In the genomic region with DNA sequence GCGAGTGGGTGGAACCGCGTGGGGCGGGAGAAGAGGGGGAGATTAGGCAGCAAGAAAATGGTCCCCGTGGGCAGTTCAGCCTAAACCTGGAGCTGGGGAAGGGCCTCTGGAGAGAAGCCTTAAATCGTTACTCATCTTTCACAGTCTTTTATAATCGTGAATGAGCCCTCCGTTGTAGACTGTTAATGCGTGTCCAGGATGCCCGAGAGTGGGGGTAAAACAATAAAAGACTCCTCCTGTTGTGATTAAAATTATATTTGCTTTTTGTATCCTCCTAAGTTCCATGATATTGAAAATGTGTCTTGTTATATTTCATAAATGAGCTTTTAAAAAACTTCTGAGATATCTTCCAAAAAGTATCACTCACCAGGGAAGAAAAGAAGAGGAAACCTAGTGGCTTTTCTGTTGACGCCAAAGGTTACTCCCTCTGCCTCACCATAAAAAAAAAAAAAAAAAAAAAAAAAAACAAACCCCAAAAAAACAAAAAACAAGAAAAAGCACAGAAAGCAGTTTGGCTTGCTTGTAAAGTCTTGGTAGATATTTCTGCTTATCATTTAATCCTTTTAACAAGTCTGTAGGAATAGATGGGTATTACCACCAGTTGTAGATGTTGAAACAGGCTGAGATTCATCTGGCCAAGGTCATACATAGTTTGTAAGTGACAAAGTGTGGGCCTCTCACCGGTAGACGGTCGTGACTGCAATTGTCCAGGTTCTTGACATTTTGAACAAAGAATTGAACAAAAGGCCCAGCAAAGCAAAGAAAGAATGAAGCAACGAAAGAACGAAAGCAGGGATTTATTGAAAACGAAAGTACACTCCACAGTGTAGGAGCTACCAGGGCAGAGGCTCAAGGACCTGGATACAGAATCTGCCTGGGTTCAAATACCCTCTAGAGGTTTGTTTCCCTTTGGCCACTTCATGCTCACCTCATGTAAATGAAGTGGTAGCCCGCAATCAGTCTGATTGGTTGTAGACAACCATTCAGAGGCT, we compare ENCODE assay signal across 8 cellular contexts. TPM values are rescaled to one million over a fixed set of nuclear protein-coding genes. Genes with fewer than 3 reads are reported as not detected.
DNase-seq lines count a peak whose midpoint lies in the region; ATAC-seq and TF ChIP-seq lines count a peak whose summit lies in the region.

No MANE protein-coding gene starts in this region.

- no peak overlapping the region for H3K56ac ChIP-seq in H9 (ENCODE audit: insufficient read length, low read depth, low read length)

- H3K79me2 ChIP-seq in H9 (ENCODE audit: insufficient read depth, low read length), result no peaks in the 10 kb centered on the region

- peak overlapping the region; percentile 74 to 90 for H3K4me3 Mint-ChIP-seq in H9
- peak overlapping the region; percentile 94 for H3K4me3 Mint-ChIP-seq in T-helper 2 cell treated with Interferon-gamma antibody and Interleukin-4, amounts not matched to agents 5 μg/mL and 100 μg/mL, for 36 hours

- WGBS in H9 (ENCODE audit: extremely low coverage, insufficient read length, low lambda C conversion rate), result no CpG with 5 or more reads among the region's 18 CpGs

- H2BK5ac ChIP-seq in H9 (ENCODE audit: insufficient read length, low read length), result no peak overlapping the region

- TF ChIP-seq CTCF in H9 (conservative IDR thresholded peaks at IDR 0.05) (no peak), fibroblast of the aortic adventitia (IDR thresholded peaks at IDR 0.05; ENCODE audit: insufficient read depth, low read length) (no peak)

- no peak overlapping the region for H3T11ph ChIP-seq in H9 (ENCODE audit: low read length)

- H4K5ac ChIP-seq in H9 (ENCODE audit: insufficient read length, low read depth, low read length), result peak overlapping the region; percentile 44

- peaks cover 23% of the 10 kb centered on the region in 2 experiments for H3K4me1 Mint-ChIP-seq in H9
- peaks cover 36% of the 10 kb centered on the region for H3K4me1 Mint-ChIP-seq in T-helper 2 cell treated with Interferon-gamma antibody and Interleukin-4, amounts not matched to agents 5 μg/mL and 100 μg/mL, for 36 hours (ENCODE audit: low read depth)

- H3K4ac ChIP-seq in H9 (ENCODE audit: low read depth, low read length), result no peak overlapping the region

- H2AFZ ChIP-seq in H9 (ENCODE audit: low read length), result no peak overlapping the region

- H3K4me2 ChIP-seq in H9 (ENCODE audit: insufficient read depth, insufficient read length, low read length), result peak overlapping the region; percentile 70

- H3K79me1 ChIP-seq in H9 (ENCODE audit: insufficient read depth, low read depth, low read length, poor library complexity, severe bottlenecking), result no peaks in the 10 kb centered on the region

- no peak overlapping the region for H3K27ac ChIP-seq in H9 (ENCODE audit: insufficient read length, low read depth, low read length)
- H3K27ac ChIP-seq in rectal smooth muscle tissue (ENCODE audit: low read depth, low read length), result peak overlapping the region; percentile 88

- peaks cover 13 to 15% of the 10 kb centered on the region in 2 experiments; a peak in 4 of 5 replicates for H3K9me3 Mint-ChIP-seq in H9
- no peaks in the 10 kb centered on the region for H3K9me3 Mint-ChIP-seq in T-helper 2 cell treated with Interferon-gamma antibody and Interleukin-4, amounts not matched to agents 5 μg/mL and 100 μg/mL, for 36 hours

- H2BK120ac ChIP-seq in H9 (ENCODE audit: low read depth, low read length, poor library complexity, severe bottlenecking), result no peak overlapping the region

- DNase-seq in DMS53 (lab: John Stamatoyannopoulos, UW) (peak; percentile 64), H9 (no peak), fibroblast of the aortic adventitia (ENCODE audit: low read depth) (peak; percentile 53), MV-4-11 (lab: John Stamatoyannopoulos, UW) (no peak)
- DNase-seq in T-helper 2 cell treated with Interferon-gamma antibody and Interleukin-4, amounts not matched to agents 5 μg/mL and 100 μg/mL, for 36 hours (ENCODE audit: low spot score), result no peak

- no peak overlapping the region for H2BK15ac ChIP-seq in H9 (ENCODE audit: low read depth, low read length)

- no peak overlapping the region for H2BK20ac ChIP-seq in H9 (ENCODE audit: low read depth, low read length, poor library complexity, severe bottlenecking)

- peaks cover 0 to 14% (median 1%) of the 10 kb centered on the region in 3 experiments; a peak in 4 of 7 replicates for H3K36me3 Mint-ChIP-seq in H9 (ENCODE audit: insufficient read depth in 1 of 3, low read depth in 3 of 3)
- H3K36me3 Mint-ChIP-seq in T-helper 2 cell treated with Interferon-gamma antibody and Interleukin-4, amounts not matched to agents 5 μg/mL and 100 μg/mL, for 36 hours (ENCODE audit: low read depth), result peaks cover 4% of the 10 kb centered on the region

- H3K23me2 ChIP-seq in H9 (ENCODE audit: insufficient read length, low read depth, low read length, poor library complexity, severe bottlenecking), result peaks cover 3% of the 10 kb centered on the region

- no peaks in the 10 kb centered on the region for H3K9me3 ChIP-seq in H9 (ENCODE audit: control insufficient read depth, low read depth, low read length)

- no peaks in the 10 kb centered on the region for H4K20me1 ChIP-seq in H9 (ENCODE audit: control insufficient read depth, insufficient read depth, insufficient read length)

- H3K4me1 ChIP-seq in H9 (ENCODE audit: insufficient read depth, low read length) (peaks cover 3% of the 10 kb centered on the region; the same call in 1 of the 2 replicates), rectal smooth muscle tissue (ENCODE audit: control insufficient read depth, insufficient read depth, low read length) (peaks cover 3% of the 10 kb centered on the region)

- peak overlapping the region; percentile 69 for H3K18ac ChIP-seq in H9 (ENCODE audit: insufficient read length, low read depth, low read length)

- no peak overlapping the region for H3K23ac ChIP-seq in H9 (ENCODE audit: insufficient read length, low read depth, low read length)

- peak overlapping the region; percentile 6 for H2BK12ac ChIP-seq in H9 (ENCODE audit: insufficient read length, low read depth, low read length)

- H2AK5ac ChIP-seq in H9 (ENCODE audit: insufficient read length, low read length), result no peak overlapping the region

- H3K27me3 Mint-ChIP-seq in H9 (ENCODE audit: low read depth), result peaks cover 21% of the 10 kb centered on the region
- H3K27me3 Mint-ChIP-seq in T-helper 2 cell treated with Interferon-gamma antibody and Interleukin-4, amounts not matched to agents 5 μg/mL and 100 μg/mL, for 36 hours (ENCODE audit: low read depth), result peaks cover 2% of the 10 kb centered on the region

- no peak for ATAC-seq in GM21423 (IDR thresholded peaks at IDR 0.05; ENCODE audit: unreplicated experiment)
- no peak for ATAC-seq in HG03520 (IDR thresholded peaks at IDR 0.05; ENCODE audit: unreplicated experiment)

- peak overlapping the region; percentile 82 for H3K14ac ChIP-seq in H9 (ENCODE audit: insufficient read depth, low read length)

- H3K27ac Mint-ChIP-seq in H9, result peak overlapping the region; percentile 88 to 100 (median 95)
- peak overlapping the region; percentile 98 for H3K27ac Mint-ChIP-seq in T-helper 2 cell treated with Interferon-gamma antibody and Interleukin-4, amounts not matched to agents 5 μg/mL and 100 μg/mL, for 36 hours

- no peaks in the 10 kb centered on the region for H3K27me3 ChIP-seq in H9 (ENCODE audit: insufficient read depth, low read length)
- no peaks in the 10 kb centered on the region for H3K27me3 ChIP-seq in rectal smooth muscle tissue (ENCODE audit: control insufficient read depth, insufficient read depth, low read length)

- H3K9ac ChIP-seq in H9 (ENCODE audit: extremely low read depth, insufficient read length, low read length), result peak overlapping the region; percentile 59
- peak overlapping the region; percentile 72 for H3K9ac ChIP-seq in rectal smooth muscle tissue (ENCODE audit: low read length)

- no peak overlapping the region for H4K91ac ChIP-seq in H9 (ENCODE audit: insufficient read length, low read depth, low read length)

- H3K36me3 ChIP-seq in rectal smooth muscle tissue (ENCODE audit: control insufficient read depth, insufficient read depth, low read length), result no peaks in the 10 kb centered on the region

- peak overlapping the region; percentile 55 for H3K4me3 ChIP-seq in fibroblast of the aortic adventitia (ENCODE audit: low read depth, low read length)
- H3K4me3 ChIP-seq in rectal smooth muscle tissue (ENCODE audit: low read length), result peak overlapping the region; percentile 74

- H4K8ac ChIP-seq in H9 (replicated peaks; ENCODE audit: insufficient read length, low read depth, low read length), result no peak overlapping the region

RNA-seq across cellular contexts. Expression of a gene that starts 11.4 kb away (rescaled TPM):
- total RNA-seq in H9 (2021) (120 and 121 TPM in 2 replicates), fibroblast of the aortic adventitia (ENCODE audit: low replicate concordance) (38.9 and 95.1 TPM in 2 replicates)

Comparison
In these comparisons a context has a peak if more than half of its experiments do, and no peak if none do; other contexts are left out.
1. DNase-seq: peak in DMS53 (single experiment) and fibroblast of the aortic adventitia (single experiment); none in H9 (single experiment), T-helper 2 cell treated with Interferon-gamma antibody and Interleukin-4, amounts not matched to agents 5 μg/mL and 100 μg/mL, for 36 hours (single experiment) and MV-4-11 (single experiment).